ENCODE assay signal across 10 cellular contexts in genomic region chr6:111088668-111089003, GRCh38. TPM values are rescaled to one million over a fixed set of nuclear protein-coding genes. Genes with fewer than 3 reads are reported as not detected.
A peak's percentile ranks its signal among the peaks of the same experiment; 100 is the strongest.
DNase-seq lines count a peak whose midpoint lies in the region; ATAC-seq, FAIRE-seq and TF ChIP-seq lines count a peak whose summit lies in the region.
"Had no signal": no experiment of that assay in that cellular context is flagged by ENCODE, and none has a peak within 500 bp of the region (broad histone marks: within the 10 kb centered on the region; RNA-seq: fewer than 3 reads in every experiment).

No MANE protein-coding gene starts in this region.

- BruUV-seq in HepG2 (replicated peaks; lab: Mats Ljungman, UMichigan), result no TSS peak

- in situ Hi-C loops in HepG2 (cut with HindIII; ENCODE audit: extremely low pct_ligation_motif_present, low pct_unique_long_range_greater_than_20kb), result no loop called here

- peak overlapping the region; percentile 59; the same call in 1 of the 2 replicates for H3K9ac ChIP-seq in HepG2 (ENCODE audit: insufficient read depth, low read depth, low read length)

- peaks cover 45% of the 10 kb centered on the region for H3K4me1 ChIP-seq in HepG2 (ENCODE audit: insufficient read depth, low read length)
- H3K4me1 ChIP-seq in suprapubic skin, result peaks cover 23% of the 10 kb centered on the region

- H3K4me2 ChIP-seq in HepG2 (ENCODE audit: low read depth, low read length), result peak overlapping the region; percentile 87

- H3K27me3 Mint-ChIP-seq in activated CD4-positive, alpha-beta T cell treated with anti-CD3 and anti-CD28 coated beads, Interleukin-2, amount 10 ng/mL, durations not matched to agents 7 days and 5 days, result no peaks in the 10 kb centered on the region
- peaks cover 19% of the 10 kb centered on the region for H3K27me3 Mint-ChIP-seq in activated T-helper 2 cell treated with anti-CD3 and anti-CD28 coated beads, Interferon-gamma antibody, Interleukin-2, Interleukin-4, amounts not matched to agents 10 μg/mL and 5 μg/mL and 100 μg/mL, durations not matched to agents 14 hours and 24 hours and 36 hours (ENCODE audit: low read depth)

- ATAC-seq in HepG2, result no peak

- POLR2A ChIA-PET in activated CD4-positive, alpha-beta T cell treated with anti-CD3 and anti-CD28 coated beads, Interleukin-2, amount 10 ng/mL, durations not matched to agents 7 days and 5 days (lab: Charles Lee), result no interaction called here
- POLR2A ChIA-PET in HepG2 (lab: Yijun Ruan, JAX), result interaction anchor here (1.3 kb wide), 1 partner anchor 21 kb away, joined by 3 read pairs; no protein-coding TSS in a partner anchor

- intact Hi-C loops in activated T-helper 2 cell treated with anti-CD3 and anti-CD28 coated beads, Interferon-gamma antibody, Interleukin-2, Interleukin-4, amounts not matched to agents 10 μg/mL and 5 μg/mL and 100 μg/mL, durations not matched to agents 14 hours and 24 hours and 36 hours (cut with micrococcal nuclease), result no loop called here
- intact Hi-C loops in HepG2 (cut with micrococcal nuclease; ENCODE audit: unreplicated experiment), result loop anchor here (2.0 to 10.0 kb wide), 3 partner anchors 16 to 169 kb away; a partner anchor contains a TSS

- H3K27me3 ChIP-seq in HepG2 (ENCODE audit: control insufficient read depth in 1 of 2, insufficient read depth in 2 of 2, low read length in 2 of 2) (no peaks in the 10 kb centered on the region), suprapubic skin (peaks cover 41% of the 10 kb centered on the region)

- H3K27ac Mint-ChIP-seq in activated CD4-positive, alpha-beta T cell treated with anti-CD3 and anti-CD28 coated beads, Interleukin-2, amount 10 ng/mL, durations not matched to agents 7 days and 5 days, result peak overlapping the region; percentile 84
- no peak overlapping the region for H3K27ac Mint-ChIP-seq in activated T-helper 2 cell treated with anti-CD3 and anti-CD28 coated beads, Interferon-gamma antibody, Interleukin-2, Interleukin-4, amounts not matched to agents 10 μg/mL and 5 μg/mL and 100 μg/mL, durations not matched to agents 14 hours and 24 hours and 36 hours

- no peak overlapping the region for H2AFZ ChIP-seq in HepG2 (ENCODE audit: low read length)

- H3K4me1 Mint-ChIP-seq in activated CD4-positive, alpha-beta T cell treated with anti-CD3 and anti-CD28 coated beads, Interleukin-2, amount 10 ng/mL, durations not matched to agents 7 days and 5 days, result peaks cover 27% of the 10 kb centered on the region
- peaks cover 22% of the 10 kb centered on the region for H3K4me1 Mint-ChIP-seq in activated T-helper 2 cell treated with anti-CD3 and anti-CD28 coated beads, Interferon-gamma antibody, Interleukin-2, Interleukin-4, amounts not matched to agents 10 μg/mL and 5 μg/mL and 100 μg/mL, durations not matched to agents 14 hours and 24 hours and 36 hours (ENCODE audit: low read depth)

- H3K4me3 ChIP-seq in HepG2 (replicated peaks in 1 of 3; ENCODE audit: insufficient read depth in 1 of 3, low read depth in 2 of 3, low read length in 3 of 3) (peak overlapping the region; percentile 67 to 85 (median 85)), suprapubic skin (peak overlapping the region; percentile 86)

- peaks cover 18% of the 10 kb centered on the region for H3K79me2 ChIP-seq in HepG2 (ENCODE audit: insufficient read depth, low read length)

- H3K4me3 Mint-ChIP-seq in activated CD4-positive, alpha-beta T cell treated with anti-CD3 and anti-CD28 coated beads, Interleukin-2, amount 10 ng/mL, durations not matched to agents 7 days and 5 days, result peak overlapping the region; percentile 86
- H3K4me3 Mint-ChIP-seq in activated T-helper 2 cell treated with anti-CD3 and anti-CD28 coated beads, Interferon-gamma antibody, Interleukin-2, Interleukin-4, amounts not matched to agents 10 μg/mL and 5 μg/mL and 100 μg/mL, durations not matched to agents 14 hours and 24 hours and 36 hours (ENCODE audit: low read depth), result peak overlapping the region; percentile 80

- H3K36me3 ChIP-seq in HepG2 (replicated peaks in 1 of 2; ENCODE audit: control insufficient read depth in 1 of 2, insufficient read depth in 2 of 2, low read length in 2 of 2) (no peaks in the 10 kb centered on the region), suprapubic skin (no peaks in the 10 kb centered on the region)

- WGBS in HepG2 (ENCODE audit: low lambda C conversion rate), result 36% methylated on average over 5 of the region's 5 CpGs
- 35% methylated on average over 5 of the region's 5 CpGs for WGBS in suprapubic skin

- TF ChIP-seq POLR2A in HepG2 (IDR thresholded peaks at IDR 0.05; ENCODE audit: insufficient read depth in 1 of 2, low read depth in 2 of 2, low read length in 2 of 2) (no peak), suprapubic skin (IDR thresholded peaks at IDR 0.05) (no peak)

- H3K27ac ChIP-seq in HepG2 (ENCODE audit: extremely low read length, insufficient read depth, low read length), result no peak overlapping the region
- H3K27ac ChIP-seq in suprapubic skin, result no peak overlapping the region

- TF ChIP-seq RAD21 in HepG2 (CRISPR knock-in tag; IDR thresholded peaks at IDR 0.05), result no peak

- TF ChIP-seq CTCF in HepG2 (CRISPR knock-in tag; IDR thresholded peaks at IDR 0.05) (no peak), suprapubic skin (IDR thresholded peaks at IDR 0.05) (no peak)

- TF ChIP-seq EP300 in HepG2 (IDR thresholded peaks at IDR 0.05; ENCODE audit: low read depth in 2 of 2, low read length in 2 of 2) (no peak), HepG2 (CRISPR knock-in tag; IDR thresholded peaks at IDR 0.05; ENCODE audit: borderline replicate concordance) (no peak), suprapubic skin (IDR thresholded peaks at IDR 0.05) (no peak)

- H4K20me1 ChIP-seq in HepG2 (ENCODE audit: insufficient read depth, low read length), result no peaks in the 10 kb centered on the region

- no peaks in the 10 kb centered on the region for H3K9me3 Mint-ChIP-seq in activated CD4-positive, alpha-beta T cell treated with anti-CD3 and anti-CD28 coated beads, Interleukin-2, amount 10 ng/mL, durations not matched to agents 7 days and 5 days
- no peaks in the 10 kb centered on the region for H3K9me3 Mint-ChIP-seq in activated T-helper 2 cell treated with anti-CD3 and anti-CD28 coated beads, Interferon-gamma antibody, Interleukin-2, Interleukin-4, amounts not matched to agents 10 μg/mL and 5 μg/mL and 100 μg/mL, durations not matched to agents 14 hours and 24 hours and 36 hours

- CTCF ChIA-PET in activated CD4-positive, alpha-beta T cell treated with anti-CD3 and anti-CD28 coated beads, Interleukin-2, amount 10 ng/mL, durations not matched to agents 7 days and 5 days (lab: Charles Lee), result no interaction called here
- CTCF ChIA-PET in HepG2 (lab: Yijun Ruan, JAX; ENCODE audit: low intra/inter-chr PET ratio, low total read pairs), result no interaction called here

- DNase-seq in activated CD4-positive, alpha-beta T cell treated with anti-CD3 and anti-CD28 coated beads, Interleukin-2, amount 10 ng/mL, durations not matched to agents 7 days and 5 days, result no peak
- DNase-seq in activated CD4-positive, alpha-beta T cell treated with anti-CD3 and anti-CD28 coated beads for 1 hour, result no peak
- DNase-seq in activated T-helper 2 cell treated with anti-CD3 and anti-CD28 coated beads, Interferon-gamma antibody, Interleukin-2, Interleukin-4, amounts not matched to agents 10 μg/mL and 5 μg/mL and 100 μg/mL, durations not matched to agents 14 hours and 24 hours and 36 hours (ENCODE audit: low spot score), result no peak
- DNase-seq in HepG2 (ENCODE audit: low spot score) (no peak), suprapubic skin (ENCODE audit: low spot score in 2 of 2) (no peak), NCI-H2196 treated with DMSO at 0.1 percent for 48 hours (lab: John Stamatoyannopoulos, UW; ENCODE audit: unreplicated experiment) (no peak), T1000 (lab: John Stamatoyannopoulos, UW) (no peak)
- DNase-seq in stimulated activated CD8-positive, alpha-beta memory T cell treated with anti-CD3 and anti-CD28 coated beads, Interleukin-4, amount 100 ng/mL, for 48 hours, result no peak
- DNase-seq: SW 1271 had no signal

- H3K9me3 ChIP-seq in HepG2 (ENCODE audit: low read length), result no peaks in the 10 kb centered on the region
- no peaks in the 10 kb centered on the region for H3K9me3 ChIP-seq in suprapubic skin

- no peak for FAIRE-seq in HepG2 (lab: Jason Lieb, UNC)
- FAIRE-seq: endometrium had no signal

- H3K36me3 Mint-ChIP-seq in activated CD4-positive, alpha-beta T cell treated with anti-CD3 and anti-CD28 coated beads, Interleukin-2, amount 10 ng/mL, durations not matched to agents 7 days and 5 days (ENCODE audit: low read depth), result no peaks in the 10 kb centered on the region
- no peaks in the 10 kb centered on the region for H3K36me3 Mint-ChIP-seq in activated T-helper 2 cell treated with anti-CD3 and anti-CD28 coated beads, Interferon-gamma antibody, Interleukin-2, Interleukin-4, amounts not matched to agents 10 μg/mL and 5 μg/mL and 100 μg/mL, durations not matched to agents 14 hours and 24 hours and 36 hours (ENCODE audit: low read depth)

RNA-seq across cellular contexts. Expression of gene SLC16A10, which starts 1.3 kb away (rescaled TPM):
- 1 to 10 TPM; 3.2 TPM for total RNA-seq in activated CD4-positive, alpha-beta T cell treated with anti-CD3 and anti-CD28 coated beads, Interleukin-2, amount 10 ng/mL, durations not matched to agents 7 days and 5 days
- 2.9 and 3.6 TPM in 2 replicates for total RNA-seq in activated T-helper 2 cell treated with anti-CD3 and anti-CD28 coated beads, Interferon-gamma antibody, Interleukin-2, Interleukin-4, amounts not matched to agents 10 μg/mL and 5 μg/mL and 100 μg/mL, durations not matched to agents 14 hours and 24 hours and 36 hours
- 11.3 and 20.1 TPM in 2 replicates for total RNA-seq in HepG2 (2016; rRNA removed; fragmentation: Illumina TruSeq; extraction: Trizol)
- 23.5 and 27.5 TPM in 2 replicates for total RNA-seq in HepG2 (2016; cell fraction: cytosol; rRNA removed; fragmentation: Illumina TruSeq; extraction: Trizol; ENCODE audit: low read depth)
- 10.2 and 19.1 TPM in 2 replicates for total RNA-seq in HepG2 (2016; cell fraction: insoluble cytoplasmic fraction; rRNA removed; fragmentation: Illumina TruSeq; extraction: Trizol)
- total RNA-seq in HepG2 (2016; cell fraction: membrane; rRNA removed; fragmentation: Illumina TruSeq; extraction: Trizol), result 10.8 and 11.8 TPM in 2 replicates
- total RNA-seq in HepG2 (2016; cell fraction: nucleus; rRNA removed; fragmentation: Illumina TruSeq; extraction: Trizol), result 16.5 and 19.2 TPM in 2 replicates
- polyA plus RNA-seq in HepG2 (2011; rRNA removed), result 4.5 and 8.2 TPM in 2 replicates
- polyA plus RNA-seq in HepG2 (2011; cell fraction: cytosol; rRNA removed), result 6.4 and 7.7 TPM in 2 replicates
- polyA plus RNA-seq in HepG2 (2011; cell fraction: nucleus; rRNA removed), result 3.4 and 3.6 TPM in 2 replicates
- 3.2 and 7.8 TPM in 2 replicates for polyA plus RNA-seq in HepG2 (2012)
- 1.3 and 1.8 TPM in 2 replicates for polyA plus RNA-seq in HepG2 (2016; cell fraction: cytosol; fragmentation: Illumina TruSeq; extraction: Trizol; ENCODE audit: low read depth)
- 6.8 and 7.5 TPM in 2 replicates for polyA plus RNA-seq in HepG2 (2016; cell fraction: insoluble cytoplasmic fraction; fragmentation: Illumina TruSeq; extraction: Trizol; ENCODE audit: low read depth)
- 2.7 and 2.9 TPM in 2 replicates for polyA plus RNA-seq in HepG2 (2016; cell fraction: membrane; fragmentation: Illumina TruSeq; extraction: Trizol; ENCODE audit: low read depth)
- polyA plus RNA-seq in HepG2 (2016; cell fraction: nucleus; fragmentation: Illumina TruSeq; extraction: Trizol; ENCODE audit: insufficient read depth, low read depth), result 14.6 and 16.1 TPM in 2 replicates
- polyA minus RNA-seq in HepG2 (2011; rRNA and poly(A)+ RNA removed; ENCODE audit: low replicate concordance), result 43.8 TPM in 1 of 2 replicates, not detected in the other
- polyA minus RNA-seq in HepG2 (2011; cell fraction: cytosol; rRNA and poly(A)+ RNA removed), result 13.5 and 16.3 TPM in 2 replicates
- polyA minus RNA-seq in HepG2 (2011; cell fraction: nucleus; rRNA and poly(A)+ RNA removed), result 10.4 and 11.1 TPM in 2 replicates
- total RNA-seq in suprapubic skin, result 10 to 100 TPM; 23.1 to 73.5 (median 35.9) TPM
